Comparison of ENCODE assay signal across 9 cellular contexts in genomic region chr14:74140374-74140850, GRCh38. TPM values are rescaled to one million over a fixed set of nuclear protein-coding genes. Genes with fewer than 3 reads are reported as not detected.
DNase-seq lines count a peak whose midpoint lies in the region; ATAC-seq and TF ChIP-seq lines count a peak whose summit lies in the region.
"Had no signal": no experiment of that assay in that cellular context is flagged by ENCODE, and none has a peak within 500 bp of the region (broad histone marks: within the 10 kb centered on the region; RNA-seq: fewer than 3 reads in every experiment).

No MANE protein-coding gene starts in this region.

- ATAC-seq in HG02870 (IDR thresholded peaks at IDR 0.05; ENCODE audit: unreplicated experiment): no peak
- ATAC-seq in HG02610 (IDR thresholded peaks at IDR 0.05; ENCODE audit: unreplicated experiment): no peak
- ATAC-seq in HG02763 (IDR thresholded peaks at IDR 0.05; ENCODE audit: unreplicated experiment): no peak
- no peak for ATAC-seq in HG02852 (IDR thresholded peaks at IDR 0.05; ENCODE audit: unreplicated experiment)

- H3K27me3 ChIP-seq in sigmoid colon: no peaks in the 10 kb centered on the region

- WGBS in sigmoid colon, 2 donors: 8 to 36% methylated on average over 8 of the region's 8 CpGs

- TF ChIP-seq CTCF in sigmoid colon (IDR thresholded peaks at IDR 0.05): no peak

- H3K36me3 ChIP-seq in sigmoid colon: no peaks in the 10 kb centered on the region

- H3K27ac ChIP-seq in sigmoid colon: no peak overlapping the region

- H3K4me3 ChIP-seq in sigmoid colon: no peak overlapping the region

- no peak for TF ChIP-seq POLR2A in sigmoid colon (IDR thresholded peaks at IDR 0.05)

- H3K9me3 ChIP-seq in sigmoid colon: no peaks in the 10 kb centered on the region

- intact Hi-C loops in sigmoid colon (cut with DNase I): no loop called here

- H3K4me1 ChIP-seq in sigmoid colon: peaks cover 0 to 24% (median 12%) of the 10 kb centered on the region in 4 donors

- DNase-seq in H4 (ENCODE audit: low spot score) (peak; percentile 17), NCI-H510A (lab: John Stamatoyannopoulos, UW) (peak; percentile 76), germinal center (ENCODE audit: low spot score) (peak; percentile 13), sigmoid colon (peak; percentile 74)
- DNase-seq: stimulated activated CD8-positive, alpha-beta memory T cell treated with anti-CD3 and anti-CD28 coated beads, Interleukin-4, amount 100 ng/mL, for 48 hours had no signal

- peak in 1 of 4 donors; percentile 70 for TF ChIP-seq EP300 in sigmoid colon (IDR thresholded peaks at IDR 0.05)

RNA-seq across cellular contexts. Expression of gene LIN52, which starts 55.7 kb away (rescaled TPM):
- total RNA-seq in H4 (2014; rRNA removed; shearing (Covaris generic)): 13.0 TPM in 2 replicates
- total RNA-seq in sigmoid colon: 10 to 100 TPM in 2 of 4 donors, 1 to 10 TPM in 2; 9.1 to 11.1 (median 10.3) TPM
- polyA plus RNA-seq in sigmoid colon: 1 to 10 TPM; 3.7 to 6.0 (median 4.2) TPM

RNA-seq across cellular contexts. Expression of gene ALDH6A1, which starts 56.2 kb away (rescaled TPM):
- 13.3 and 15.1 TPM in 2 replicates for total RNA-seq in H4 (2014; rRNA removed; shearing (Covaris generic))
- 10 to 100 TPM; 19.9 to 33.5 (median 30.6) TPM for total RNA-seq in sigmoid colon
- 10 to 100 TPM in 2 of 3 donors, 1 to 10 TPM in 1; 9.6 to 16.9 (median 10.9) TPM for polyA plus RNA-seq in sigmoid colon

Comparison
In these comparisons a context has a peak if more than half of its experiments do, and no peak if none do; other contexts are left out.
1. DNase-seq: peak in every context shown above with its lines; median percentile 76 in NCI-H510A; 74 in sigmoid colon; 17 in H4; 13 in germinal center.